In the genomic region with DNA sequence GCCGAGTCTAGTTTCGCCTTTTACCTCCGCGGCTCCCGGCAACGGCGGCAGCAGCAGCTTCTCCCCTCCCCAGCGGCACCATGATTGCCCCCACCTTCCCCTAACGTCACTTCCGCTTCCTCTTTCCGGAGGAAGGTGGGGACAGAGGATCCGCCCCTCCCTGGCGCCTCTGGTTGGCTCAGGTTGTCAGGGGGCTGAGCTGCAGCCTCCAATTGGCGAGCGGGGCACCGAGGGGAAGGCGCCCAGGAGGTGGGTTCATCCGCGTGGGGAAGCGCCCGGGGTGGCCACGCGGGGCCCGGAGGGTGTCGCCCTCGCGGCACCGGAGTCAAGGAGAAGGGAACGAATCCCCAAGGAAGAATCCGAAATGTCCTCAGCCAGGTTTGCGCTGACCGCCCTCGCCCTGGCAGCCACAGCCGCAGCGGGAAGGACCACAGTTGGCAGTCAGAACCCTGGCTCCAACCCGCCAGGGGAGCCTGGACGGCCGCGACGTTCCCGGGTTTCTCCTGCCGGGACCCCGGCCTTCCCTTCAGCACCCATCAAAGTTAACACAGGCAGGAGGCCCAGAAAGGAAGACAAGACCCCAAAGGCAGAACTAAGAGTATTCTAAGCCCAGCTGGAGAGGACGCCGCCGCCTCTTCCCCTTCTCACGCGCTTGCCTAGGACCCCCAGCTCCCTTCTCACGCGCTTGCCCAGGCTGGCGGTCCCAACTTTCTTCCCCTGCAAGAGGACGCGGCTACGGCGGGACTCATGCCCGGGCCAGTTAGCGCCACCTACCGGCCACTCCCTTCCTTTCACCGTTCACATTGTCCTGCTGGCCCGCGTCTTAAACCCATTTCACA, we compare ENCODE assay signal across 1 cellular context.
TF ChIP-seq lines count a peak whose summit lies in the region.

A gene (minus strand): TSS at position 86 of the 839 bp plus-strand sequence. CDS start 1,934 bp downstream, outside the sequence.

TF ChIP-seq in HEK293, 187 proteins besides CTCF, POLR2A, EP300 and RAD21 (continued from another document and continues in another):
- TF ChIP-seq, protein P1, sequence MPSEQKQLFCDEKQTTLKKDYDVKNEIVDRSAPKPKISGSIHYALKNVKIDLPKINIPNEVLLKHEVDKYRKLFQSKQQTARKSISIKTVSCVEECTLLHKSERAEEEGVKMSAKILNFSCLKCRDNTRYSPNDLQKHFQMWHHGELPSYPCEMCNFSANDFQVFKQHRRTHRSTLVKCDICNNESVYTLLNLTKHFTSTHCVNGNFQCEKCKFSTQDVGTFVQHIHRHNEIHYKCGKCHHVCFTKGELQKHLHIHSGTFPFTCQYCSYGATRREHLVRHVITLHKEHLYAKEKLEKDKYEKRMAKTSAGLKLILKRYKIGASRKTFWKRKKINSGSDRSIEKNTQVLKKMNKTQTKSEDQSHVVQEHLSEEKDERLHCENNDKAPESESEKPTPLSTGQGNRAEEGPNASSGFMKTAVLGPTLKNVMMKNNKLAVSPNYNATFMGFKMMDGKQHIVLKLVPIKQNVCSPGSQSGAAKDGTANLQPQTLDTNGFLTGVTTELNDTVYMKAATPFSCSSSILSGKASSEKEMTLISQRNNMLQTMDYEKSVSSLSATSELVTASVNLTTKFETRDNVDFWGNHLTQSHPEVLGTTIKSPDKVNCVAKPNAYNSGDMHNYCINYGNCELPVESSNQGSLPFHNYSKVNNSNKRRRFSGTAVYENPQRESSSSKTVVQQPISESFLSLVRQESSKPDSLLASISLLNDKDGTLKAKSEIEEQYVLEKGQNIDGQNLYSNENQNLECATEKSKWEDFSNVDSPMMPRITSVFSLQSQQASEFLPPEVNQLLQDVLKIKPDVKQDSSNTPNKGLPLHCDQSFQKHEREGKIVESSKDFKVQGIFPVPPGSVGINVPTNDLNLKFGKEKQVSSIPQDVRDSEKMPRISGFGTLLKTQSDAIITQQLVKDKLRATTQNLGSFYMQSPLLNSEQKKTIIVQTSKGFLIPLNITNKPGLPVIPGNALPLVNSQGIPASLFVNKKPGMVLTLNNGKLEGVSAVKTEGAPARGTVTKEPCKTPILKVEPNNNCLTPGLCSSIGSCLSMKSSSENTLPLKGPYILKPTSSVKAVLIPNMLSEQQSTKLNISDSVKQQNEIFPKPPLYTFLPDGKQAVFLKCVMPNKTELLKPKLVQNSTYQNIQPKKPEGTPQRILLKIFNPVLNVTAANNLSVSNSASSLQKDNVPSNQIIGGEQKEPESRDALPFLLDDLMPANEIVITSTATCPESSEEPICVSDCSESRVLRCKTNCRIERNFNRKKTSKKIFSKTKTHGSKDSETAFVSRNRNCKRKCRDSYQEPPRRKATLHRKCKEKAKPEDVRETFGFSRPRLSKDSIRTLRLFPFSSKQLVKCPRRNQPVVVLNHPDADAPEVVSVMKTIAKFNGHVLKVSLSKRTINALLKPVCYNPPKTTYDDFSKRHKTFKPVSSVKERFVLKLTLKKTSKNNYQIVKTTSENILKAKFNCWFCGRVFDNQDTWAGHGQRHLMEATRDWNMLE (tag by site-specific recombination; conservative IDR thresholded peaks at IDR 0.05; ENCODE audit: low read depth), result peak; percentile 73
- TF ChIP-seq ZNF501 (tag by site-specific recombination; IDR thresholded peaks at IDR 0.05) (peak; percentile 91), ZNF146 (tag by site-specific recombination; IDR thresholded peaks at IDR 0.05) (0 out of 2 replicates have a peak, but pooled peaks have one; percentile 32), ZEB2 (tag by site-specific recombination; IDR thresholded peaks at IDR 0.05) (peak; percentile 87), ZXDB (tag by site-specific recombination; IDR thresholded peaks at IDR 0.05) (peak; percentile 67), ZNF24 (tag by site-specific recombination; IDR thresholded peaks at IDR 0.05) (0 out of 2 replicates have a peak, but pooled peaks have one; percentile 40), ZNF558 (tag by site-specific recombination; IDR thresholded peaks at IDR 0.05) (no peak), ZNF394 (tag by site-specific recombination; IDR thresholded peaks at IDR 0.05; ENCODE audit: borderline replicate concordance) (peak; percentile 81), ZNF660 (tag by site-specific recombination; IDR thresholded peaks at IDR 0.05) (peak; percentile 78), ZBTB20 (tag by site-specific recombination; IDR thresholded peaks at IDR 0.05) (peak; percentile 99), ZNF843 (tag by site-specific recombination; IDR thresholded peaks at IDR 0.05) (peak; percentile 47), ZNF366 (tag by site-specific recombination; conservative IDR thresholded peaks at IDR 0.05) (0 out of 2 replicates have a peak, but pooled peaks have one; percentile 51), GLIS2 (tag by site-specific recombination; IDR thresholded peaks at IDR 0.05) (peak; percentile 100), KLF8 (tag by site-specific recombination; IDR thresholded peaks at IDR 0.05) (peak; percentile 92), ZNF529 (tag by site-specific recombination; IDR thresholded peaks at IDR 0.05; ENCODE audit: insufficient replicate concordance) (no peak), ZNF510 (tag by site-specific recombination; IDR thresholded peaks at IDR 0.05; ENCODE audit: insufficient replicate concordance) (no peak), FEZF1 (tag by site-specific recombination; IDR thresholded peaks at IDR 0.05) (no peak), GLI2 (tag by site-specific recombination; IDR thresholded peaks at IDR 0.05; ENCODE audit: borderline replicate concordance, low read depth) (no peak), ZNF341 (tag by site-specific recombination; IDR thresholded peaks at IDR 0.05; ENCODE audit: low read depth) (0 out of 2 replicates have a peak, but pooled peaks have one; percentile 8), SP3 (tag by site-specific recombination; IDR thresholded peaks at IDR 0.05) (peak; percentile 90), ZSCAN30 (tag by site-specific recombination; IDR thresholded peaks at IDR 0.05) (peak; percentile 99), ZFP37 (tag by site-specific recombination; IDR thresholded peaks at IDR 0.05) (peak; percentile 88), YY2 (tag by site-specific recombination; IDR thresholded peaks at IDR 0.05) (peak; percentile 85), ZNF223 (tag by site-specific recombination; IDR thresholded peaks at IDR 0.05) (no peak), ZNF600 (tag by site-specific recombination; IDR thresholded peaks at IDR 0.05) (peak; percentile 86; the same call in 1 of the 2 replicates), ZNF423 (tag by site-specific recombination; IDR thresholded peaks at IDR 0.05) (peak; percentile 85)
- TF ChIP-seq, protein P2, sequence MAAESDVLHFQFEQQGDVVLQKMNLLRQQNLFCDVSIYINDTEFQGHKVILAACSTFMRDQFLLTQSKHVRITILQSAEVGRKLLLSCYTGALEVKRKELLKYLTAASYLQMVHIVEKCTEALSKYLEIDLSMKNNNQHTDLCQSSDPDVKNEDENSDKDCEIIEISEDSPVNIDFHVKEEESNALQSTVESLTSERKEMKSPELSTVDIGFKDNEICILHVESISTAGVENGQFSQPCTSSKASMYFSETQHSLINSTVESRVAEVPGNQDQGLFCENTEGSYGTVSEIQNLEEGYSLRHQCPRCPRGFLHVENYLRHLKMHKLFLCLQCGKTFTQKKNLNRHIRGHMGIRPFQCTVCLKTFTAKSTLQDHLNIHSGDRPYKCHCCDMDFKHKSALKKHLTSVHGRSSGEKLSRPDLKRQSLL (tag by site-specific recombination; IDR thresholded peaks at IDR 0.05), result no peak
- TF ChIP-seq, protein P3, sequence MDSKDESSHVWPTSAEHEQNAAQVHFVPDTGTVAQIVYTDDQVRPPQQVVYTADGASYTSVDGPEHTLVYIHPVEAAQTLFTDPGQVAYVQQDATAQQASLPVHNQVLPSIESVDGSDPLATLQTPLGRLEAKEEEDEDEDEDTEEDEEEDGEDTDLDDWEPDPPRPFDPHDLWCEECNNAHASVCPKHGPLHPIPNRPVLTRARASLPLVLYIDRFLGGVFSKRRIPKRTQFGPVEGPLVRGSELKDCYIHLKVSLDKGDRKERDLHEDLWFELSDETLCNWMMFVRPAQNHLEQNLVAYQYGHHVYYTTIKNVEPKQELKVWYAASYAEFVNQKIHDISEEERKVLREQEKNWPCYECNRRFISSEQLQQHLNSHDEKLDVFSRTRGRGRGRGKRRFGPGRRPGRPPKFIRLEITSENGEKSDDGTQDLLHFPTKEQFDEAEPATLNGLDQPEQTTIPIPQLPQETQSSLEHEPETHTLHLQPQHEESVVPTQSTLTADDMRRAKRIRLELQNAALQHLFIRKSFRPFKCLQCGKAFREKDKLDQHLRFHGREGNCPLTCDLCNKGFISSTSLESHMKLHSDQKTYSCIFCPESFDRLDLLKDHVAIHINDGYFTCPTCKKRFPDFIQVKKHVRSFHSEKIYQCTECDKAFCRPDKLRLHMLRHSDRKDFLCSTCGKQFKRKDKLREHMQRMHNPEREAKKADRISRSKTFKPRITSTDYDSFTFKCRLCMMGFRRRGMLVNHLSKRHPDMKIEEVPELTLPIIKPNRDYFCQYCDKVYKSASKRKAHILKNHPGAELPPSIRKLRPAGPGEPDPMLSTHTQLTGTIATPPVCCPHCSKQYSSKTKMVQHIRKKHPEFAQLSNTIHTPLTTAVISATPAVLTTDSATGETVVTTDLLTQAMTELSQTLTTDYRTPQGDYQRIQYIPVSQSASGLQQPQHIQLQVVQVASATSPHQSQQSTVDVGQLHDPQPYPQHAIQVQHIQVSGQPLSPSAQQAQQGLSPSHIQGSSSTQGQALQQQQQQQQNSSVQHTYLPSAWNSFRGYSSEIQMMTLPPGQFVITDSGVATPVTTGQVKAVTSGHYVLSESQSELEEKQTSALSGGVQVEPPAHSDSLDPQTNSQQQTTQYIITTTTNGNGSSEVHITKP (tag by site-specific recombination; IDR thresholded peaks at IDR 0.05), result peak; percentile 78
- TF ChIP-seq, protein P4, sequence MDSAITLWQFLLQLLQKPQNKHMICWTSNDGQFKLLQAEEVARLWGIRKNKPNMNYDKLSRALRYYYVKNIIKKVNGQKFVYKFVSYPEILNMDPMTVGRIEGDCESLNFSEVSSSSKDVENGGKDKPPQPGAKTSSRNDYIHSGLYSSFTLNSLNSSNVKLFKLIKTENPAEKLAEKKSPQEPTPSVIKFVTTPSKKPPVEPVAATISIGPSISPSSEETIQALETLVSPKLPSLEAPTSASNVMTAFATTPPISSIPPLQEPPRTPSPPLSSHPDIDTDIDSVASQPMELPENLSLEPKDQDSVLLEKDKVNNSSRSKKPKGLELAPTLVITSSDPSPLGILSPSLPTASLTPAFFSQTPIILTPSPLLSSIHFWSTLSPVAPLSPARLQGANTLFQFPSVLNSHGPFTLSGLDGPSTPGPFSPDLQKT (IDR thresholded peaks at IDR 0.05; ENCODE audit: borderline replicate concordance, low read depth, low read length), result peak; percentile 54; the same call in 1 of the 2 replicates
- TF ChIP-seq, protein P5, sequence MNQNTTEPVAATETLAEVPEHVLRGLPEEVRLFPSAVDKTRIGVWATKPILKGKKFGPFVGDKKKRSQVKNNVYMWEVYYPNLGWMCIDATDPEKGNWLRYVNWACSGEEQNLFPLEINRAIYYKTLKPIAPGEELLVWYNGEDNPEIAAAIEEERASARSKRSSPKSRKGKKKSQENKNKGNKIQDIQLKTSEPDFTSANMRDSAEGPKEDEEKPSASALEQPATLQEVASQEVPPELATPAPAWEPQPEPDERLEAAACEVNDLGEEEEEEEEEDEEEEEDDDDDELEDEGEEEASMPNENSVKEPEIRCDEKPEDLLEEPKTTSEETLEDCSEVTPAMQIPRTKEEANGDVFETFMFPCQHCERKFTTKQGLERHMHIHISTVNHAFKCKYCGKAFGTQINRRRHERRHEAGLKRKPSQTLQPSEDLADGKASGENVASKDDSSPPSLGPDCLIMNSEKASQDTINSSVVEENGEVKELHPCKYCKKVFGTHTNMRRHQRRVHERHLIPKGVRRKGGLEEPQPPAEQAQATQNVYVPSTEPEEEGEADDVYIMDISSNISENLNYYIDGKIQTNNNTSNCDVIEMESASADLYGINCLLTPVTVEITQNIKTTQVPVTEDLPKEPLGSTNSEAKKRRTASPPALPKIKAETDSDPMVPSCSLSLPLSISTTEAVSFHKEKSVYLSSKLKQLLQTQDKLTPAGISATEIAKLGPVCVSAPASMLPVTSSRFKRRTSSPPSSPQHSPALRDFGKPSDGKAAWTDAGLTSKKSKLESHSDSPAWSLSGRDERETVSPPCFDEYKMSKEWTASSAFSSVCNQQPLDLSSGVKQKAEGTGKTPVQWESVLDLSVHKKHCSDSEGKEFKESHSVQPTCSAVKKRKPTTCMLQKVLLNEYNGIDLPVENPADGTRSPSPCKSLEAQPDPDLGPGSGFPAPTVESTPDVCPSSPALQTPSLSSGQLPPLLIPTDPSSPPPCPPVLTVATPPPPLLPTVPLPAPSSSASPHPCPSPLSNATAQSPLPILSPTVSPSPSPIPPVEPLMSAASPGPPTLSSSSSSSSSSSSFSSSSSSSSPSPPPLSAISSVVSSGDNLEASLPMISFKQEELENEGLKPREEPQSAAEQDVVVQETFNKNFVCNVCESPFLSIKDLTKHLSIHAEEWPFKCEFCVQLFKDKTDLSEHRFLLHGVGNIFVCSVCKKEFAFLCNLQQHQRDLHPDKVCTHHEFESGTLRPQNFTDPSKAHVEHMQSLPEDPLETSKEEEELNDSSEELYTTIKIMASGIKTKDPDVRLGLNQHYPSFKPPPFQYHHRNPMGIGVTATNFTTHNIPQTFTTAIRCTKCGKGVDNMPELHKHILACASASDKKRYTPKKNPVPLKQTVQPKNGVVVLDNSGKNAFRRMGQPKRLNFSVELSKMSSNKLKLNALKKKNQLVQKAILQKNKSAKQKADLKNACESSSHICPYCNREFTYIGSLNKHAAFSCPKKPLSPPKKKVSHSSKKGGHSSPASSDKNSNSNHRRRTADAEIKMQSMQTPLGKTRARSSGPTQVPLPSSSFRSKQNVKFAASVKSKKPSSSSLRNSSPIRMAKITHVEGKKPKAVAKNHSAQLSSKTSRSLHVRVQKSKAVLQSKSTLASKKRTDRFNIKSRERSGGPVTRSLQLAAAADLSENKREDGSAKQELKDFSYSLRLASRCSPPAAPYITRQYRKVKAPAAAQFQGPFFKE (tag by site-specific recombination; IDR thresholded peaks at IDR 0.05; ENCODE audit: borderline replicate concordance), result no peak
- TF ChIP-seq, protein P6, sequence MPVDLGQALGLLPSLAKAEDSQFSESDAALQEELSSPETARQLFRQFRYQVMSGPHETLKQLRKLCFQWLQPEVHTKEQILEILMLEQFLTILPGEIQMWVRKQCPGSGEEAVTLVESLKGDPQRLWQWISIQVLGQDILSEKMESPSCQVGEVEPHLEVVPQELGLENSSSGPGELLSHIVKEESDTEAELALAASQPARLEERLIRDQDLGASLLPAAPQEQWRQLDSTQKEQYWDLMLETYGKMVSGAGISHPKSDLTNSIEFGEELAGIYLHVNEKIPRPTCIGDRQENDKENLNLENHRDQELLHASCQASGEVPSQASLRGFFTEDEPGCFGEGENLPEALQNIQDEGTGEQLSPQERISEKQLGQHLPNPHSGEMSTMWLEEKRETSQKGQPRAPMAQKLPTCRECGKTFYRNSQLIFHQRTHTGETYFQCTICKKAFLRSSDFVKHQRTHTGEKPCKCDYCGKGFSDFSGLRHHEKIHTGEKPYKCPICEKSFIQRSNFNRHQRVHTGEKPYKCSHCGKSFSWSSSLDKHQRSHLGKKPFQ (tag by site-specific recombination; IDR thresholded peaks at IDR 0.05), result 0 out of 2 replicates have a peak, but pooled peaks have one; percentile 20
- TF ChIP-seq, protein P7, sequence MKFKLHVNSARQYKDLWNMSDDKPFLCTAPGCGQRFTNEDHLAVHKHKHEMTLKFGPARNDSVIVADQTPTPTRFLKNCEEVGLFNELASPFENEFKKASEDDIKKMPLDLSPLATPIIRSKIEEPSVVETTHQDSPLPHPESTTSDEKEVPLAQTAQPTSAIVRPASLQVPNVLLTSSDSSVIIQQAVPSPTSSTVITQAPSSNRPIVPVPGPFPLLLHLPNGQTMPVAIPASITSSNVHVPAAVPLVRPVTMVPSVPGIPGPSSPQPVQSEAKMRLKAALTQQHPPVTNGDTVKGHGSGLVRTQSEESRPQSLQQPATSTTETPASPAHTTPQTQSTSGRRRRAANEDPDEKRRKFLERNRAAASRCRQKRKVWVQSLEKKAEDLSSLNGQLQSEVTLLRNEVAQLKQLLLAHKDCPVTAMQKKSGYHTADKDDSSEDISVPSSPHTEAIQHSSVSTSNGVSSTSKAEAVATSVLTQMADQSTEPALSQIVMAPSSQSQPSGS (tag by site-specific recombination; IDR thresholded peaks at IDR 0.05; ENCODE audit: low read depth), result 0 out of 2 replicates have a peak, but pooled peaks have one; percentile 11
